22 cellular contexts compared by ENCODE assay signal in genomic region chr1:197319631-197320030, GRCh38. TPM values are rescaled to one million over a fixed set of nuclear protein-coding genes. Genes with fewer than 3 reads are reported as not detected.
DNase-seq lines count a peak whose midpoint lies in the region.
"Had no signal": no experiment of that assay in that cellular context is flagged by ENCODE, and none has a peak within 500 bp of the region (broad histone marks: within the 10 kb centered on the region; RNA-seq: fewer than 3 reads in every experiment).

No MANE protein-coding gene starts in this region.

- intact Hi-C loops in posterior vena cava (cut with DNase I), result loop anchor here in 1 of 2 donors (10.0 kb wide), 1 partner anchor 605 kb away; no protein-coding TSS in a partner anchor

- DNase-seq in COR-L47 (lab: John Stamatoyannopoulos, UW) (peak; percentile 35), DMS79 treated with DMSO at 0.1 percent for 48 hours (lab: John Stamatoyannopoulos, UW) (peak; percentile 15), NCI-H748 treated with DMSO at 0.1 percent for 48 hours (lab: John Stamatoyannopoulos, UW) (peak; percentile 68), posterior vena cava (ENCODE audit: low spot score) (no peak), COLO829 (ENCODE audit: low spot score) (no peak), hypothalamus (lab: John Stamatoyannopoulos, UW) (no peak)
- DNase-seq in central memory CD4-positive, alpha-beta T cell, result peak; percentile 12
- DNase-seq: activated CD4-positive, alpha-beta memory T cell treated with anti-CD3 and anti-CD28 coated beads for 36 hours; activated CD4-positive, alpha-beta T cell treated with anti-CD3 and anti-CD28 coated beads for 1 hour; activated CD8-positive, alpha-beta memory T cell treated with anti-CD3 and anti-CD28 coated beads, Interleukin-2, amount 50 U/mL, for 4 hours; activated naive CD4-positive, alpha-beta T cell; DND-41; GF-D8; H9; heart right ventricle; kidney glomerular epithelial cell; mucosa of descending colon; NCI-H526 treated with DMSO at 0.1 percent for 48 hours; SHP77 treated with DMSO at 0.1 percent for 48 hours; stimulated activated CD4-positive, alpha-beta T cell treated with anti-CD3 and anti-CD28 coated beads, Interleukin-4, amount 100 ng/mL, for 24 hours; tibial artery had no signal

RNA-seq across cellular contexts. Expression of gene CRB1, which starts 51.6 kb away (rescaled TPM):
- total RNA-seq in posterior vena cava, result under 1 TPM; 0.14 to 0.28 TPM
- total RNA-seq: activated CD4-positive, alpha-beta memory T cell treated with anti-CD3 and anti-CD28 coated beads for 36 hours; H9; T-helper 2 cell treated with Interferon-gamma antibody and Interleukin-4, amounts not matched to agents 100 ng/mL and 5 ng/mL, for 36 hours had no signal

Comparison
In these comparisons a context has a peak if more than half of its experiments do, and no peak if none do; other contexts are left out.
1. DNase-seq: peak in COR-L47 (single experiment), DMS79 treated with DMSO at 0.1 percent for 48 hours (single experiment), NCI-H748 treated with DMSO at 0.1 percent for 48 hours (single experiment) and central memory CD4-positive, alpha-beta T cell (single experiment); none in posterior vena cava (single experiment), COLO829 (single experiment) and hypothalamus (0 of 51).